8 cellular contexts compared by ENCODE assay signal in the genomic region with DNA sequence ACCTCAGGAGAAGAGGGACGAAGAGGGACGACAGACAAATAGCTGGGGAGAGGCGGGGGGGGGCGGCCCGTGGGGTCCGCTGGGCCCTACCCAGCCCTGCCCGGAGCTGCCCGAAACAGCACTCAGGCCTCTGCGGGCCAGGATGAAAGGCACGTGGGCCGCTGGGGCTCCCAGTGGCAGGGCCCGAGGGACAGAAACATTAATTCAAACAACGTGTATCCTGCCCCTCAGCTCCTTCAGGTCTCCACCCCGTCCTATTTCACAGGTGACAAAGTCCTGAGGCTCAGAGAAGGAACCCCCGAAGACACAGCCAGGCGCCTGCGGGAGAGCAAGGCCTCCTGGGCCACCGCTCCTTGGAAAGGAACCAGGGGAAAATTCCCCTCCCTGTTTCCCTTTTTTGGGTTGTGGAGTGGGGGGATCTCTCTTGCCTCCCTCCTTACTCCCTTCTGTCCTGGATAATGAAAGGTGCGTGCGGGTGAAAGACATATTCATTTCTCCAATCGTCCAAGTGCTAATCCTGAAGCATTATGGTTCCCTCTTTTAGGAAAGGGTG.
DNase-seq lines count a peak whose midpoint lies in the region; ATAC-seq and TF ChIP-seq lines count a peak whose summit lies in the region.

No MANE protein-coding gene starts in this region.

- no peaks in the 10 kb centered on the region for H3K79me2 ChIP-seq in MM.1S (ENCODE audit: low read length)

- peak overlapping the region in 1 of 2 donors; percentile 32 for H3K27ac Mint-ChIP-seq in stimulated activated naive CD8-positive, alpha-beta T cell treated with anti-CD3 and anti-CD28 coated beads, Interleukin-15, amount 100 ng/mL, for 72 hours

- no peak for TF ChIP-seq CTCF in MM.1S (IDR thresholded peaks at IDR 0.05; ENCODE audit: low read length)

- no peak overlapping the region for H3K27ac ChIP-seq in MM.1S (ENCODE audit: low read length)

- no peaks in the 10 kb centered on the region for H3K9me2 ChIP-seq in MM.1S (replicated peaks; ENCODE audit: insufficient read depth, low read length)

- H3K9me3 ChIP-seq in MM.1S (replicated peaks; ENCODE audit: insufficient read depth, low read length): no peaks in the 10 kb centered on the region

- H4K20me1 ChIP-seq in MM.1S (ENCODE audit: insufficient read depth, low read length): no peaks in the 10 kb centered on the region

- peaks cover 41% of the 10 kb centered on the region for H3K27me3 Mint-ChIP-seq in stimulated activated naive CD8-positive, alpha-beta T cell treated with anti-CD3 and anti-CD28 coated beads, Interleukin-15, amount 100 ng/mL, for 72 hours

- intact Hi-C loops in left ventricle myocardium superior (cut with micrococcal nuclease): no loop called here

- no peaks in the 10 kb centered on the region for H3F3A ChIP-seq in MM.1S (ENCODE audit: insufficient read depth, low read length)

- H3K4me3 Mint-ChIP-seq in stimulated activated naive CD8-positive, alpha-beta T cell treated with anti-CD3 and anti-CD28 coated beads, Interleukin-15, amount 100 ng/mL, for 72 hours: peak overlapping the region; percentile 71 to 89

- H3K36me3 ChIP-seq in MM.1S (replicated peaks; ENCODE audit: insufficient read depth, low read length): no peaks in the 10 kb centered on the region

- peak overlapping the region; percentile 33; the same call in 1 of the 2 replicates for H3K4me3 ChIP-seq in MM.1S (ENCODE audit: low read length)

- H3K4me1 ChIP-seq in MM.1S (ENCODE audit: low read length): no peaks in the 10 kb centered on the region

- H3K9me3 Mint-ChIP-seq in stimulated activated naive CD8-positive, alpha-beta T cell treated with anti-CD3 and anti-CD28 coated beads, Interleukin-15, amount 100 ng/mL, for 72 hours: no peaks in the 10 kb centered on the region

- peaks cover 12% of the 10 kb centered on the region for H3K4me1 Mint-ChIP-seq in stimulated activated naive CD8-positive, alpha-beta T cell treated with anti-CD3 and anti-CD28 coated beads, Interleukin-15, amount 100 ng/mL, for 72 hours

- H3K4me2 ChIP-seq in MM.1S (ENCODE audit: low read depth, low read length): peak overlapping the region; percentile 55; the same call in 1 of the 2 replicates

- H2AFZ ChIP-seq in MM.1S (ENCODE audit: low read length): no peak overlapping the region

- H3K27me3 ChIP-seq in MM.1S (replicated peaks; ENCODE audit: insufficient read depth, low read length): no peaks in the 10 kb centered on the region

- peak; percentile 40 for DNase-seq in NCI-H748 (lab: John Stamatoyannopoulos, UW; ENCODE audit: unreplicated experiment)
- no peak for DNase-seq in NCI-H748 treated with DMSO at 0.1 percent for 48 hours (lab: John Stamatoyannopoulos, UW)
- DNase-seq in MM.1S: no peak
- no peak for DNase-seq in left ventricle myocardium superior
- peak in 1 of 2 donors; percentile 3 for DNase-seq in stimulated activated naive CD8-positive, alpha-beta T cell treated with anti-CD3 and anti-CD28 coated beads, Interleukin-15, amount 100 ng/mL, for 72 hours
- DNase-seq in SK-N-DZ (ENCODE audit: low spot score): no peak
- DNase-seq in hippocampal formation (lab: John Stamatoyannopoulos, UW): no peak
- DNase-seq in NCI-H187 treated with DMSO at 0.1 percent for 48 hours (lab: John Stamatoyannopoulos, UW): no peak

- no peak overlapping the region for H3K9ac ChIP-seq in MM.1S (ENCODE audit: low read length)

- peak; percentile 23 for ATAC-seq in left ventricle myocardium superior
- ATAC-seq in stimulated activated naive CD8-positive, alpha-beta T cell treated with anti-CD3 and anti-CD28 coated beads, Interleukin-15, amount 100 ng/mL, for 72 hours: peak; percentile 39
